Comparison of ENCODE assay signal across 35 cellular contexts in the genomic region with DNA sequence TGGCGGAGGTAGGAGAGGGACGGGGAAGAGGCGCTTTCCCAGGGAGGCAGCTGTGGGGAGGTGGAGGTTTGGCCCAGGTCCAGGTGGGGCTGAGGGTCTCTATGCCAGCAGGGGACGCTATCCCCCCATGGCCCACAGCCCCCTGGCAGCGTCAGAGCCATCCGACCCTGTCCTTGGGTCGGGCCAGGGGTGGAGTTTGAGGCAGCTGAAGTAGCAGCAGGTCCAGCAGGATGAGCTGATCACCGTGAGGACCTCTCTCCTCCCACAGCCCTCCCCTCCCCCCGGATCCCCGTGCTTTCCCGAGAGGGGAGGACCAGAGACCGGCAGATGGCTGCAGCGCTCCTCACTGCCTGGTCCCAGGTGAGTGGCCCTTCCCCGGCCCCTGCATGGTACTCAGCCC. TPM values are rescaled to one million over a fixed set of nuclear protein-coding genes. Genes with fewer than 3 reads are reported as not detected.
DNase-seq lines count a peak whose midpoint lies in the region; ATAC-seq, FAIRE-seq and TF ChIP-seq lines count a peak whose summit lies in the region.
"Had no signal": no experiment of that assay in that cellular context is flagged by ENCODE, and none has a peak within 500 bp of the region (broad histone marks: within the 10 kb centered on the region; RNA-seq: fewer than 3 reads in every experiment).

No MANE protein-coding gene starts in this region.

- H3K27ac Mint-ChIP-seq in activated naive CD8-positive, alpha-beta T cell treated with anti-CD3 and anti-CD28 coated beads, Interleukin-2, amount 50 U/mL, for 24 hours, result no peak overlapping the region
- H3K27ac Mint-ChIP-seq in activated CD8-positive, alpha-beta T cell treated with anti-CD3 and anti-CD28 coated beads for 36 hours, result no peak overlapping the region
- H3K27ac Mint-ChIP-seq: natural killer cell, T-helper 17 cell had no signal

- no peak overlapping the region for H3K4me3 ChIP-seq in right cardiac atrium (ENCODE audit: low read length)
- H3K4me3 ChIP-seq in H1 (ENCODE audit: extremely low read depth in 1 of 4, insufficient read depth in 2 of 4, low read depth in 3 of 4, low read length in 4 of 4), result no peak overlapping the region
- no peak overlapping the region for H3K4me3 ChIP-seq in osteoblast (ENCODE audit: insufficient read depth, low read length)
- H3K4me3 ChIP-seq: adrenal gland; BLaER1 treated with 17β-estradiol and CSF1 and Interleukin-3, amounts not matched to agents 10 nM and 100 nM; esophagus squamous epithelium; gastrocnemius medialis; GM23248; sigmoid colon; SJSA1; testis; vagina had no signal

- TF ChIP-seq POLR2A in H1 (IDR thresholded peaks at IDR 0.05; ENCODE audit: control extremely low read depth in 1 of 2, low read depth in 2 of 2, low read length in 2 of 2), result no peak

- no peak overlapping the region for H2BK12ac ChIP-seq in H1 (ENCODE audit: low read depth, low read length)

- no peaks in the 10 kb centered on the region for H3K27me3 Mint-ChIP-seq in activated naive CD8-positive, alpha-beta T cell treated with anti-CD3 and anti-CD28 coated beads, Interleukin-2, amount 50 U/mL, for 24 hours
- H3K27me3 Mint-ChIP-seq in activated CD8-positive, alpha-beta T cell treated with anti-CD3 and anti-CD28 coated beads for 36 hours, result peaks cover 8% of the 10 kb centered on the region

- POLR2A ChIA-PET in H1 (lab: Charles Lee; ENCODE audit: partially characterized antibody), result interaction anchor here (0.8 to 12.1 kb wide), 6 partner anchors 10 to 104 kb away, joined by 3 to 169 read pairs (median 4); a partner anchor contains a TSS
- POLR2A ChIA-PET in activated CD8-positive, alpha-beta T cell treated with anti-CD3 and anti-CD28 coated beads for 36 hours (lab: Charles Lee), result interaction anchor here (1.0 to 1.2 kb wide), 2 partner anchors 16 to 18 kb away, joined by 3 to 4 read pairs; no protein-coding TSS in a partner anchor

- CTCF ChIA-PET in H1 (lab: Charles Lee; ENCODE audit: partially characterized antibody), result interaction anchor here (0.7 to 36.8 kb wide), 8 partner anchors 8 to 66 kb away, joined by 3 to 619 read pairs (median 12); a partner anchor contains a TSS
- CTCF ChIA-PET in activated CD8-positive, alpha-beta T cell treated with anti-CD3 and anti-CD28 coated beads for 36 hours (lab: Charles Lee), result interaction anchor here (1.2 to 23.9 kb wide), 3 partner anchors 14 to 57 kb away, joined by 3 to 376 read pairs (median 4); a partner anchor contains a TSS

- H3K9ac ChIP-seq in H1 (replicated peaks in 1 of 4; ENCODE audit: extremely low read depth in 1 of 4, low read depth in 3 of 4, low read length in 3 of 4), result no peak overlapping the region
- H3K9ac ChIP-seq: BLaER1 treated with 17β-estradiol and CSF1 and Interleukin-3, amounts not matched to agents 10 nM and 100 nM; GM23248 had no signal

- H3K18ac ChIP-seq in H1 (ENCODE audit: extremely low read depth, low read length), result no peak overlapping the region

- H3K4me1 Mint-ChIP-seq in activated naive CD8-positive, alpha-beta T cell treated with anti-CD3 and anti-CD28 coated beads, Interleukin-2, amount 50 U/mL, for 24 hours, result no peaks in the 10 kb centered on the region
- no peaks in the 10 kb centered on the region for H3K4me1 Mint-ChIP-seq in activated CD8-positive, alpha-beta T cell treated with anti-CD3 and anti-CD28 coated beads for 36 hours (ENCODE audit: low read depth)
- H3K4me1 Mint-ChIP-seq: natural killer cell, T-helper 17 cell had no signal

- no peak overlapping the region for H2BK5ac ChIP-seq in H1 (ENCODE audit: low read depth, low read length)

- H3K4ac ChIP-seq in H1 (replicated peaks; ENCODE audit: insufficient read length, low read depth, low read length), result no peak overlapping the region

- H4K5ac ChIP-seq in H1 (ENCODE audit: insufficient read length, low read depth, low read length), result no peak overlapping the region

- no peak for TF ChIP-seq EP300 in H1 (IDR thresholded peaks at IDR 0.05; ENCODE audit: borderline replicate concordance in 1 of 2, low read depth in 2 of 2, low read length in 2 of 2)

- H3K56ac ChIP-seq in H1 (replicated peaks; ENCODE audit: insufficient read length, low read depth, low read length), result no peak overlapping the region

- H2AFZ ChIP-seq in H1 (ENCODE audit: low read length), result no peak overlapping the region
- no peak overlapping the region for H2AFZ ChIP-seq in osteoblast (ENCODE audit: low read length)
- H2AFZ ChIP-seq: GM23248 had no signal

- H3K36me3 ChIP-seq in H1 (ENCODE audit: control insufficient read depth in 2 of 4, insufficient read depth in 4 of 4, low read length in 3 of 4) (peaks cover 0 to 27% (median 16%) of the 10 kb centered on the region in 4 experiments; a peak in 7 of 8 replicates), osteoblast (ENCODE audit: insufficient read depth, low read length) (peaks cover 17% of the 10 kb centered on the region)
- H3K36me3 ChIP-seq: BLaER1 treated with 17β-estradiol and CSF1 and Interleukin-3, amounts not matched to agents 10 nM and 100 nM had no signal

- no peak overlapping the region for H4K91ac ChIP-seq in H1 (replicated peaks; ENCODE audit: insufficient read length, low read length)

- no peak for FAIRE-seq in H1 (lab: Jason Lieb, UNC)
- FAIRE-seq: colon, GM18507, RCC 7860 had no signal

- TF ChIP-seq RAD21 in H1 (IDR thresholded peaks at IDR 0.05 in 1 of 2, conservative IDR thresholded peaks at IDR 0.05 in 1 of 2; ENCODE audit: low read depth in 2 of 2, low read length in 2 of 2), result peak; percentile 52 to 59; a peak in 3 of 4 replicates

- intact Hi-C loops in right cardiac atrium (cut with DNase I) (loop anchor here in 1 of 4 donors (10.0 kb wide), 1 partner anchor 51 kb away; a partner anchor contains a TSS), cardiac septum (cut with DNase I) (no loop called here)
- intact Hi-C loops in activated CD8-positive, alpha-beta T cell treated with anti-CD3 and anti-CD28 coated beads for 36 hours (cut with micrococcal nuclease), result no loop called here

- no peak overlapping the region for H3K14ac ChIP-seq in H1 (ENCODE audit: insufficient read length)

- peaks cover 0 to 8% of the 10 kb centered on the region in 2 experiments for H4K20me1 ChIP-seq in H1 (replicated peaks in 1 of 2; ENCODE audit: control insufficient read depth in 1 of 2, insufficient read depth in 2 of 2, low read length in 2 of 2)
- peaks cover 5% of the 10 kb centered on the region for H4K20me1 ChIP-seq in osteoblast (ENCODE audit: insufficient read depth, low read length)

- peaks cover 8% of the 10 kb centered on the region for H3K23me2 ChIP-seq in H1 (ENCODE audit: low read depth, low read length)

- H3K27me3 ChIP-seq in right cardiac atrium (ENCODE audit: control insufficient read depth, insufficient read depth), result no peaks in the 10 kb centered on the region
- no peaks in the 10 kb centered on the region for H3K27me3 ChIP-seq in H1 (replicated peaks in 1 of 4; ENCODE audit: control insufficient read depth in 3 of 4, extremely low read depth in 1 of 4, insufficient read depth in 3 of 4, low read length in 3 of 4)
- no peaks in the 10 kb centered on the region for H3K27me3 ChIP-seq in osteoblast (ENCODE audit: insufficient read depth, low read length)
- H3K27me3 ChIP-seq: adrenal gland, esophagus squamous epithelium, gastrocnemius medialis, sigmoid colon, SJSA1, testis, vagina had no signal

- TF ChIP-seq CTCF in H1 (IDR thresholded peaks at IDR 0.05; ENCODE audit: control extremely low read depth in 1 of 3, insufficient read depth in 1 of 3, low read depth in 1 of 3, low read length in 3 of 3) (peak; percentile 57 to 61 (median 58)), osteoblast (IDR thresholded peaks at IDR 0.05; ENCODE audit: extremely low read depth, low read depth, low read length) (no peak)
- TF ChIP-seq CTCF in activated CD8-positive, alpha-beta T cell treated with anti-CD3 and anti-CD28 coated beads for 36 hours (IDR thresholded peaks at IDR 0.05), result no peak

- H2BK15ac ChIP-seq in H1 (ENCODE audit: low read length), result no peak overlapping the region

- no peaks in the 10 kb centered on the region for H3K4me1 ChIP-seq in right cardiac atrium (ENCODE audit: control insufficient read depth, insufficient read depth, low read length)
- H3K4me1 ChIP-seq in H1 (replicated peaks in 1 of 4; ENCODE audit: control insufficient read depth in 3 of 4, insufficient read depth in 4 of 4, low read length in 3 of 4), result peaks cover 0 to 15% (median 8%) of the 10 kb centered on the region in 4 experiments; a peak in 5 of 7 replicates
- peaks cover 11% of the 10 kb centered on the region for H3K4me1 ChIP-seq in osteoblast (ENCODE audit: insufficient read depth, low read length)
- H3K4me1 ChIP-seq: BLaER1 treated with 17β-estradiol and CSF1 and Interleukin-3, amounts not matched to agents 10 nM and 100 nM had no signal

- H3K9me3 Mint-ChIP-seq in activated naive CD8-positive, alpha-beta T cell treated with anti-CD3 and anti-CD28 coated beads, Interleukin-2, amount 50 U/mL, for 24 hours, result no peaks in the 10 kb centered on the region
- H3K9me3 Mint-ChIP-seq in activated CD8-positive, alpha-beta T cell treated with anti-CD3 and anti-CD28 coated beads for 36 hours, result no peaks in the 10 kb centered on the region
- H3K9me3 Mint-ChIP-seq: activated T-cell treated with anti-CD3 and anti-CD28 coated beads, Interleukin-2, amount 50 U/mL, for 4 hours; natural killer cell had no signal

- H3K79me1 ChIP-seq in H1 (ENCODE audit: low read depth, low read length), result peaks cover 6% of the 10 kb centered on the region; the same call in 1 of the 2 replicates

- H2BK20ac ChIP-seq in H1 (ENCODE audit: low read length), result no peak overlapping the region

- no peaks in the 10 kb centered on the region for H3K36me3 Mint-ChIP-seq in activated naive CD8-positive, alpha-beta T cell treated with anti-CD3 and anti-CD28 coated beads, Interleukin-2, amount 50 U/mL, for 24 hours (ENCODE audit: low read depth)
- no peaks in the 10 kb centered on the region for H3K36me3 Mint-ChIP-seq in activated CD8-positive, alpha-beta T cell treated with anti-CD3 and anti-CD28 coated beads for 36 hours (ENCODE audit: low read depth)
- H3K36me3 Mint-ChIP-seq: natural killer cell had no signal

- H3K23ac ChIP-seq in H1 (ENCODE audit: insufficient read length), result no peak overlapping the region

- H3K27ac ChIP-seq in right cardiac atrium (ENCODE audit: low read length) (no peak overlapping the region), H1 (ENCODE audit: low read depth, low read length) (peak overlapping the region; percentile 20; the same call in 1 of the 2 replicates), osteoblast (ENCODE audit: low read depth, low read length) (no peak overlapping the region)
- H3K27ac ChIP-seq: BLaER1 treated with 17β-estradiol and CSF1 and Interleukin-3, amounts not matched to agents 10 nM and 100 nM; esophagus squamous epithelium; gastrocnemius medialis; GM23248; sigmoid colon; SJSA1; testis; vagina had no signal

- no peak overlapping the region for H2AK5ac ChIP-seq in H1 (ENCODE audit: low read depth, low read length)

- 72% methylated on average over 14 of the region's 14 CpGs for WGBS in right cardiac atrium
- WGBS in H1 (ENCODE audit: extremely low coverage in 1 of 2, insufficient coverage in 1 of 2, insufficient read length in 1 of 2, insufficient replicate concordance in 2 of 2, low coverage in 1 of 2, low lambda C conversion rate in 2 of 2, missing lambda C conversion rate in 1 of 2), 2 experiments, result 87% methylated on average over 12 of the region's 14 CpGs; no CpG with 5 or more reads in 1 of the 2 experiments

- H4K8ac ChIP-seq in H1 (ENCODE audit: extremely low read depth, insufficient read depth, low read length), result no peak overlapping the region

- H3K9me3 ChIP-seq in right cardiac atrium (ENCODE audit: control insufficient read depth, low read length) (no peaks in the 10 kb centered on the region), H1 (ENCODE audit: insufficient read depth in 2 of 2, low read depth in 1 of 2, low read length in 1 of 2) (no peaks in the 10 kb centered on the region), osteoblast (ENCODE audit: low read depth, low read length) (no peaks in the 10 kb centered on the region)
- H3K9me3 ChIP-seq: adrenal gland; BLaER1 treated with 17β-estradiol and CSF1 and Interleukin-3, amounts not matched to agents 10 nM and 100 nM; esophagus squamous epithelium; gastrocnemius medialis; sigmoid colon; SJSA1; testis; vagina had no signal

- DNase-seq in right cardiac atrium, result peak in 2 of 3 donors; percentile 39 to 48
- DNase-seq in cardiac septum (ENCODE audit: low spot score), result no peak
- DNase-seq in NAMALWA (ENCODE audit: low spot score), result peak; percentile 45
- no peak for DNase-seq in H1 (ENCODE audit: low read depth in 1 of 2, low spot score in 2 of 2)
- DNase-seq in osteoblast (ENCODE audit: insufficient read length, low spot score, missing footprints), result peak; percentile 49
- DNase-seq in activated naive CD8-positive, alpha-beta T cell treated with anti-CD3 and anti-CD28 coated beads, Interleukin-2, amount 50 U/mL, for 24 hours, result no peak
- DNase-seq in activated CD8-positive, alpha-beta T cell treated with anti-CD3 and anti-CD28 coated beads for 36 hours, result no peak
- no peak for DNase-seq in COLO668 (lab: John Stamatoyannopoulos, UW; ENCODE audit: unreplicated experiment)
- DNase-seq: ACHN; activated CD4-positive, alpha-beta T cell treated with anti-CD3 and anti-CD28 coated beads for 4 hours; activated naive CD4-positive, alpha-beta T cell; activated T-cell treated with anti-CD3 and anti-CD28 coated beads, Interleukin-2, amount 50 U/mL, for 4 hours; effector memory CD4-positive, alpha-beta T cell; esophagus squamous epithelium; gastrocnemius medialis; GM23248; hypothalamus; islet precursor cell; midbrain; natural killer cell; NCI-H446 treated with DMSO at 0.1 percent for 48 hours; NK-92 treated with Interleukin-12 subunit alpha and Interleukin-12 subunit beta, amount 100 ng/mL, for 24 hours; sigmoid colon; stimulated activated naive CD4-positive, alpha-beta T cell treated with Interleukin-2 at 50 U/mL for 16 hours; T-helper 17 cell; testis had no signal

- no peak overlapping the region for H3K4me3 Mint-ChIP-seq in activated naive CD8-positive, alpha-beta T cell treated with anti-CD3 and anti-CD28 coated beads, Interleukin-2, amount 50 U/mL, for 24 hours
- H3K4me3 Mint-ChIP-seq in activated CD8-positive, alpha-beta T cell treated with anti-CD3 and anti-CD28 coated beads for 36 hours, result no peak overlapping the region
- H3K4me3 Mint-ChIP-seq: activated T-cell treated with anti-CD3 and anti-CD28 coated beads, Interleukin-2, amount 50 U/mL, for 4 hours; natural killer cell; T-helper 17 cell had no signal

- no peak for ATAC-seq in right cardiac atrium
- ATAC-seq in activated naive CD8-positive, alpha-beta T cell treated with anti-CD3 and anti-CD28 coated beads, Interleukin-2, amount 50 U/mL, for 24 hours, result no peak
- ATAC-seq in activated CD8-positive, alpha-beta T cell treated with anti-CD3 and anti-CD28 coated beads for 36 hours, result no peak
- ATAC-seq: activated T-cell treated with anti-CD3 and anti-CD28 coated beads, Interleukin-2, amount 50 U/mL, for 4 hours; gastrocnemius medialis; natural killer cell; T-helper 17 cell had no signal

- H3K79me2 ChIP-seq in H1 (ENCODE audit: control insufficient read depth in 1 of 2, insufficient read depth in 2 of 2, low read length in 2 of 2), result peaks cover 0 to 17% of the 10 kb centered on the region in 2 experiments; a peak in 2 of 4 replicates
- peaks cover 25% of the 10 kb centered on the region for H3K79me2 ChIP-seq in osteoblast (ENCODE audit: insufficient read depth, low read length)

- no peak overlapping the region for H2BK120ac ChIP-seq in H1 (replicated peaks; ENCODE audit: low read depth, low read length)

- H3K4me2 ChIP-seq in H1 (ENCODE audit: insufficient read depth in 1 of 2, low read depth in 2 of 2, low read length in 2 of 2) (no peak overlapping the region), osteoblast (ENCODE audit: insufficient read depth, low read length) (no peak overlapping the region)
- H3K4me2 ChIP-seq: BLaER1 treated with 17β-estradiol and CSF1 and Interleukin-3, amounts not matched to agents 10 nM and 100 nM had no signal

RNA-seq across cellular contexts. Expression of a gene that starts 3.2 kb away (rescaled TPM):
- 10 to 100 TPM in 1 of 4 donors, 1 to 10 TPM in 3; 6.4 to 10.1 (median 9.2) TPM for total RNA-seq in right cardiac atrium
- 10.9 TPM for polyA plus RNA-seq in right cardiac atrium
- total RNA-seq in cardiac septum, result 6.5 TPM
- 17.0 and 19.1 TPM in 2 replicates for total RNA-seq in H1 (2021; fragmentation: NEBNext Ultra II Directional; extraction: Animal tissue kit (Norgen Biotek cat#: 25700))
- polyA plus RNA-seq in H1 (2011; rRNA removed), result 19.9 and 28.5 TPM in 2 replicates
- polyA plus RNA-seq in H1 (2011; cell fraction: cytosol; rRNA removed), result 26.2 TPM
- 23.3 TPM for polyA plus RNA-seq in H1 (2011; cell fraction: nucleus; rRNA removed)
- polyA plus RNA-seq in H1 (2012, experiment 1 of 2), result 10.8 to 18.0 TPM (median 16.3 TPM) in 4 replicates
- 13.8 TPM for polyA plus RNA-seq in H1 (2012, experiment 2 of 2)
- polyA plus RNA-seq in H1 (2013, experiment 1 of 2), result 9.9 TPM
- polyA plus RNA-seq in H1 (2013, experiment 2 of 2), result 10.4 TPM
- 4.6 and 7.3 TPM in 2 replicates for polyA minus RNA-seq in H1 (2011; rRNA and poly(A)+ RNA removed)
- polyA minus RNA-seq in H1 (2011; cell fraction: cytosol; rRNA and poly(A)+ RNA removed), result 15.5 TPM
- polyA minus RNA-seq in H1 (2011; cell fraction: nucleus; rRNA and poly(A)+ RNA removed), result 9.2 TPM
- total RNA-seq in osteoblast, result 17.4 and 17.7 TPM in 2 replicates
- total RNA-seq in activated CD8-positive, alpha-beta T cell treated with anti-CD3 and anti-CD28 coated beads for 36 hours, result not detected
- total RNA-seq: T-helper 17 cell had no signal

RNA-seq across cellular contexts. Expression of a gene that starts 16.5 kb away (rescaled TPM):
- not detected for total RNA-seq in right cardiac atrium
- polyA plus RNA-seq in right cardiac atrium, result not detected
- not detected for total RNA-seq in cardiac septum
- total RNA-seq in H1 (2021; fragmentation: NEBNext Ultra II Directional; extraction: Animal tissue kit (Norgen Biotek cat#: 25700)), result 195 and 209 TPM in 2 replicates
- 314 and 488 TPM in 2 replicates for polyA plus RNA-seq in H1 (2011; rRNA removed)
- polyA plus RNA-seq in H1 (2011; cell fraction: cytosol; rRNA removed), result 301 TPM
- 563 TPM for polyA plus RNA-seq in H1 (2011; cell fraction: nucleus; rRNA removed)
- polyA plus RNA-seq in H1 (2012, experiment 1 of 2), result 98.9 to 176 TPM (median 156 TPM) in 4 replicates
- 133 TPM for polyA plus RNA-seq in H1 (2012, experiment 2 of 2)
- 170 TPM for polyA plus RNA-seq in H1 (2013, experiment 1 of 2)
- 151 TPM for polyA plus RNA-seq in H1 (2013, experiment 2 of 2)
- polyA minus RNA-seq in H1 (2011; rRNA and poly(A)+ RNA removed), result 24.5 and 37.6 TPM in 2 replicates
- 133 TPM for polyA minus RNA-seq in H1 (2011; cell fraction: cytosol; rRNA and poly(A)+ RNA removed)
- 97.3 TPM for polyA minus RNA-seq in H1 (2011; cell fraction: nucleus; rRNA and poly(A)+ RNA removed)
- not detected in 2 replicates for total RNA-seq in osteoblast
- under 1 TPM; 0.09 to 0.25 TPM for total RNA-seq in activated CD8-positive, alpha-beta T cell treated with anti-CD3 and anti-CD28 coated beads for 36 hours
- total RNA-seq: esophagus squamous epithelium, gastrocnemius medialis, GM23248, lower leg skin, posterior vena cava, sigmoid colon, SJSA1, vagina had no signal
- polyA plus RNA-seq: sigmoid colon had no signal

RNA-seq across cellular contexts. Expression of a gene that starts 19.3 kb away (rescaled TPM):
- total RNA-seq in right cardiac atrium (1 to 10 TPM; 6.2 to 8.7 (median 7.6) TPM), cardiac septum (7.5 TPM), osteoblast (8.0 and 9.4 TPM in 2 replicates)
- polyA plus RNA-seq in right cardiac atrium (7.2 TPM), H1 (2011; rRNA removed) (1.6 and 3.8 TPM in 2 replicates)
- 6.9 and 7.3 TPM in 2 replicates for total RNA-seq in H1 (2021; fragmentation: NEBNext Ultra II Directional; extraction: Animal tissue kit (Norgen Biotek cat#: 25700))
- 1.6 TPM for polyA plus RNA-seq in H1 (2011; cell fraction: cytosol; rRNA removed)
- polyA plus RNA-seq in H1 (2011; cell fraction: nucleus; rRNA removed), result 3.9 TPM
- polyA plus RNA-seq in H1 (2012, experiment 1 of 2), result 6.0 to 8.4 TPM (median 8.4 TPM) in 4 replicates
- polyA plus RNA-seq in H1 (2012, experiment 2 of 2), result 7.1 TPM
- polyA plus RNA-seq in H1 (2013, experiment 1 of 2), result 6.2 TPM
- polyA plus RNA-seq in H1 (2013, experiment 2 of 2), result 6.1 TPM
- 1.2 and 1.4 TPM in 2 replicates for polyA minus RNA-seq in H1 (2011; rRNA and poly(A)+ RNA removed)
- 4.2 TPM for polyA minus RNA-seq in H1 (2011; cell fraction: cytosol; rRNA and poly(A)+ RNA removed)
- 3.9 TPM for polyA minus RNA-seq in H1 (2011; cell fraction: nucleus; rRNA and poly(A)+ RNA removed)
- 1 to 10 TPM; 6.1 to 7.5 TPM for total RNA-seq in activated CD8-positive, alpha-beta T cell treated with anti-CD3 and anti-CD28 coated beads for 36 hours

RNA-seq across cellular contexts. Expression of a gene that starts 50.1 kb away (rescaled TPM):
- total RNA-seq in right cardiac atrium (10 to 100 TPM; 27.5 to 55.0 (median 37.8) TPM), cardiac septum (32.3 TPM), osteoblast (0.72 TPM in 1 of 2 replicates, not detected in the other)
- polyA plus RNA-seq in right cardiac atrium (62.8 TPM), H1 (2011; rRNA removed) (4.3 and 5.0 TPM in 2 replicates)
- 2.0 and 2.7 TPM in 2 replicates for total RNA-seq in H1 (2021; fragmentation: NEBNext Ultra II Directional; extraction: Animal tissue kit (Norgen Biotek cat#: 25700))
- 2.4 TPM for polyA plus RNA-seq in H1 (2011; cell fraction: cytosol; rRNA removed)
- 4.7 TPM for polyA plus RNA-seq in H1 (2011; cell fraction: nucleus; rRNA removed)
- 2.9 to 4.2 TPM (median 4.0 TPM) in 4 replicates for polyA plus RNA-seq in H1 (2012, experiment 1 of 2)
- 4.1 TPM for polyA plus RNA-seq in H1 (2012, experiment 2 of 2)
- 2.1 TPM for polyA plus RNA-seq in H1 (2013, experiment 1 of 2)
- polyA plus RNA-seq in H1 (2013, experiment 2 of 2), result 2.3 TPM
- polyA minus RNA-seq in H1 (2011; rRNA and poly(A)+ RNA removed), result 0.68 and 1.4 TPM in 2 replicates
- polyA minus RNA-seq in H1 (2011; cell fraction: cytosol; rRNA and poly(A)+ RNA removed), result 2.8 TPM
- polyA minus RNA-seq in H1 (2011; cell fraction: nucleus; rRNA and poly(A)+ RNA removed), result 4.4 TPM
- 100 to 1,000 TPM; 971 to 974 TPM for total RNA-seq in activated CD8-positive, alpha-beta T cell treated with anti-CD3 and anti-CD28 coated beads for 36 hours

Comparison
In these comparisons a context has a peak if more than half of its experiments do, and no peak if none do; other contexts are left out.
1. DNase-seq: peak in right cardiac atrium (2 of 3), NAMALWA (single experiment) and osteoblast (single experiment); none in cardiac septum (single experiment), H1 (0 of 2), activated naive CD8-positive, alpha-beta T cell treated with anti-CD3 and anti-CD28 coated beads, Interleukin-2, amount 50 U/mL, for 24 hours (single experiment), activated CD8-positive, alpha-beta T cell treated with anti-CD3 and anti-CD28 coated beads for 36 hours (single experiment) and COLO668 (single experiment).
2. CTCF ChIP-seq: peak in H1 (3 of 3); none in osteoblast (single experiment) and activated CD8-positive, alpha-beta T cell treated with anti-CD3 and anti-CD28 coated beads for 36 hours (single experiment).
3. RNA of a gene that starts 16.5 kb away (total RNA-seq): 195 to 209 TPM in H1; 0.09 to 0.25 TPM in activated CD8-positive, alpha-beta T cell treated with anti-CD3 and anti-CD28 coated beads for 36 hours, not detected in right cardiac atrium, not detected in cardiac septum (single experiment) and not detected in osteoblast; every median in the first group is over 100 times any median in the second.